Comparison of ENCODE assay signal across 8 cellular contexts in genomic region chr16:28326881-28327610, GRCh38. TPM values are rescaled to one million over a fixed set of nuclear protein-coding genes. Genes with fewer than 3 reads are reported as not detected.
DNase-seq lines count a peak whose midpoint lies in the region; ATAC-seq, FAIRE-seq and TF ChIP-seq lines count a peak whose summit lies in the region.

No MANE protein-coding gene starts in this region.

- H3K9me2 ChIP-seq in PC-3 (replicated peaks; ENCODE audit: low read length) = no peaks in the 10 kb centered on the region

- no peaks in the 10 kb centered on the region for H3K9me3 Mint-ChIP-seq in activated T-cell treated with anti-CD3 and anti-CD28 coated beads, Interleukin-2, amount 50 U/mL, for 72 hours

- no peak for FAIRE-seq in H54 (lab: Jason Lieb, UNC)
- FAIRE-seq in urothelium cell line (lab: Jason Lieb, UNC) = no peak

- H3K27me3 ChIP-seq in PC-3 (ENCODE audit: low read length) = no peaks in the 10 kb centered on the region
- no peaks in the 10 kb centered on the region for H3K27me3 ChIP-seq in trophoblast cell (ENCODE audit: insufficient read depth, low read length)

- H3K14ac ChIP-seq in trophoblast cell (ENCODE audit: low read length) = no peak overlapping the region

- H3K4me2 ChIP-seq in PC-3 (ENCODE audit: low read length) = no peak overlapping the region
- no peak overlapping the region for H3K4me2 ChIP-seq in trophoblast cell (ENCODE audit: low read length)

- H3K27ac Mint-ChIP-seq in activated T-cell treated with anti-CD3 and anti-CD28 coated beads, Interleukin-2, amount 50 U/mL, for 72 hours = no peak overlapping the region

- intact Hi-C loops in PC-3 (cut with micrococcal nuclease) = no loop called here

- no peak overlapping the region for H3K4ac ChIP-seq in trophoblast cell (ENCODE audit: low read depth, low read length)

- H3K9me3 ChIP-seq in PC-3 (ENCODE audit: low read length) = no peaks in the 10 kb centered on the region
- H3K9me3 ChIP-seq in trophoblast cell (ENCODE audit: insufficient read depth, low read depth, low read length) = peaks cover 1% of the 10 kb centered on the region

- H2AK5ac ChIP-seq in trophoblast cell (ENCODE audit: low read length) = no peak overlapping the region

- H3F3A ChIP-seq in PC-3 (ENCODE audit: low read length, unreplicated experiment) = no peaks in the 10 kb centered on the region

- peaks cover 8% of the 10 kb centered on the region for H3K4me1 Mint-ChIP-seq in activated T-cell treated with anti-CD3 and anti-CD28 coated beads, Interleukin-2, amount 50 U/mL, for 72 hours (ENCODE audit: low read depth)

- WGBS in trophoblast cell (ENCODE audit: extremely low coverage, insufficient coverage, insufficient read length) = no CpG with 5 or more reads among the region's 12 CpGs

- peaks cover 18% of the 10 kb centered on the region for H3K4me1 ChIP-seq in PC-3 (ENCODE audit: insufficient read depth, low read length)
- H3K4me1 ChIP-seq in trophoblast cell (ENCODE audit: control insufficient read depth in 1 of 2, insufficient read depth in 2 of 2, low read length in 2 of 2) = peaks cover 0 to 6% of the 10 kb centered on the region in 2 experiments

- H3K36me3 ChIP-seq in PC-3 (ENCODE audit: low read depth, low read length) (no peaks in the 10 kb centered on the region), trophoblast cell (ENCODE audit: control insufficient read depth in 1 of 2, insufficient read depth in 2 of 2, low read length in 2 of 2) (no peaks in the 10 kb centered on the region)

- H4K12ac ChIP-seq in trophoblast cell (ENCODE audit: low read depth, low read length) = no peak overlapping the region

- no peaks in the 10 kb centered on the region for H4K20me1 ChIP-seq in PC-3 (ENCODE audit: low read length)

- no peak overlapping the region for H4K8ac ChIP-seq in trophoblast cell (ENCODE audit: low read depth, low read length)

- BruUV-seq in PC-3 (replicated peaks; lab: Mats Ljungman, UMichigan) = no TSS peak

- H3K27ac ChIP-seq in PC-3 (ENCODE audit: low read length) = no peak overlapping the region
- no peak overlapping the region for H3K27ac ChIP-seq in trophoblast cell (ENCODE audit: low read depth, low read length)

- TF ChIP-seq CTCF in PC-3 (conservative IDR thresholded peaks at IDR 0.05; ENCODE audit: low read depth, low read length) (peak; percentile 59), fibroblast of villous mesenchyme (IDR thresholded peaks at IDR 0.05; ENCODE audit: insufficient read depth, low read depth, low read length) (peak; percentile 87)

- no peak overlapping the region for H3K9ac ChIP-seq in PC-3 (ENCODE audit: low read length)
- H3K9ac ChIP-seq in trophoblast cell (ENCODE audit: low read length) = no peak overlapping the region

- no peak overlapping the region for H3K4me3 ChIP-seq in PC-3 (ENCODE audit: low read length)
- no peak overlapping the region for H3K4me3 ChIP-seq in fibroblast of villous mesenchyme (ENCODE audit: low read depth, low read length)
- H3K4me3 ChIP-seq in trophoblast cell (ENCODE audit: low read depth, low read length) = no peak overlapping the region

- H3K79me1 ChIP-seq in trophoblast cell (ENCODE audit: low read length) = peaks cover 2% of the 10 kb centered on the region

- no peak for ATAC-seq in PC-3
- ATAC-seq in activated T-cell treated with anti-CD3 and anti-CD28 coated beads, Interleukin-2, amount 50 U/mL, for 72 hours (replicated peaks in 1 of 2) = peak; percentile 83
- ATAC-seq in HG02610 (IDR thresholded peaks at IDR 0.05; ENCODE audit: unreplicated experiment) = no peak

- no peak for TF ChIP-seq POLR2A in H54 (IDR thresholded peaks at IDR 0.05; ENCODE audit: low read depth, low read length)

- H4K91ac ChIP-seq in trophoblast cell (ENCODE audit: low read depth, low read length) = no peak overlapping the region

- no peak overlapping the region for H2BK5ac ChIP-seq in trophoblast cell (ENCODE audit: low read depth, low read length, poor library complexity)

- H3K23ac ChIP-seq in trophoblast cell (ENCODE audit: low read length) = no peak overlapping the region

- POLR2A ChIA-PET in PC-3 (lab: Charles Lee; ENCODE audit: unreplicated experiment) = no interaction called here

- H3K18ac ChIP-seq in trophoblast cell (ENCODE audit: low read length) = no peak overlapping the region

- CTCF ChIA-PET in PC-3 (lab: Charles Lee) = no interaction called here

- H3K27me3 Mint-ChIP-seq in activated T-cell treated with anti-CD3 and anti-CD28 coated beads, Interleukin-2, amount 50 U/mL, for 72 hours (ENCODE audit: low read depth) = no peaks in the 10 kb centered on the region

- H3K36me3 Mint-ChIP-seq in activated T-cell treated with anti-CD3 and anti-CD28 coated beads, Interleukin-2, amount 50 U/mL, for 72 hours (ENCODE audit: insufficient read depth in 2 of 2) = no peaks in the 10 kb centered on the region

- H3K4me3 Mint-ChIP-seq in activated T-cell treated with anti-CD3 and anti-CD28 coated beads, Interleukin-2, amount 50 U/mL, for 72 hours = no peak overlapping the region

- no peak overlapping the region for H2BK120ac ChIP-seq in trophoblast cell (ENCODE audit: insufficient read depth, low read length, poor library complexity)

- no peaks in the 10 kb centered on the region for H3K79me2 ChIP-seq in PC-3 (ENCODE audit: low read length)
- no peaks in the 10 kb centered on the region for H3K79me2 ChIP-seq in trophoblast cell (ENCODE audit: control insufficient read depth, insufficient read depth, low read length, poor library complexity)

- H2AFZ ChIP-seq in PC-3 (ENCODE audit: low read length) (no peak overlapping the region), trophoblast cell (ENCODE audit: insufficient read depth, low read length, poor library complexity) (no peak overlapping the region)

- no peak overlapping the region for H2BK12ac ChIP-seq in trophoblast cell (ENCODE audit: low read length)

- DNase-seq in AML-193 (lab: John Stamatoyannopoulos, UW) (peak; percentile 35 to 49), H54 (ENCODE audit: insufficient read length, low spot score) (peak; percentile 78), PC-3 (peak; percentile 33), fibroblast of villous mesenchyme (ENCODE audit: low read depth) (peak; percentile 46), trophoblast cell (peak; percentile 69 to 80), urothelium cell line (ENCODE audit: low spot score) (peak; percentile 61)
- peak; percentile 76 for DNase-seq in activated T-cell treated with anti-CD3 and anti-CD28 coated beads, Interleukin-2, amount 50 U/mL, for 72 hours

RNA-seq across cellular contexts. Expression of gene SBK1, which starts 34.7 kb away (rescaled TPM):
- 0.95 and 1.5 TPM in 2 replicates for total RNA-seq in PC-3 (2014; rRNA removed)
- 1 to 10 TPM; 6.2 to 7.0 TPM for total RNA-seq in activated T-cell treated with anti-CD3 and anti-CD28 coated beads, Interleukin-2, amount 50 U/mL, for 72 hours
- under 0.01 TPM in 1 of 2 replicates, not detected in the other for total RNA-seq in fibroblast of villous mesenchyme
- 21.5 and 21.8 TPM in 2 replicates for polyA plus RNA-seq in trophoblast cell (2013)

RNA-seq across cellular contexts. Expression of gene NPIPB6, which starts 36.3 kb away (rescaled TPM):
- total RNA-seq in PC-3 (2014; rRNA removed) = 0.17 and 2.5 TPM in 2 replicates
- 1 to 10 TPM; 2.9 to 3.9 TPM for total RNA-seq in activated T-cell treated with anti-CD3 and anti-CD28 coated beads, Interleukin-2, amount 50 U/mL, for 72 hours
- total RNA-seq in fibroblast of villous mesenchyme = not detected in 2 replicates
- polyA plus RNA-seq in trophoblast cell (2013) = 2.8 and 3.8 TPM in 2 replicates

Comparison
In these comparisons a context has a peak if more than half of its experiments do, and no peak if none do; other contexts are left out.
1. ATAC-seq: peak in activated T-cell treated with anti-CD3 and anti-CD28 coated beads, Interleukin-2, amount 50 U/mL, for 72 hours (2 of 2); none in PC-3 (single experiment) and HG02610 (single experiment).
2. Peak in every context shown above with its lines, with median percentiles within 50 percentile points of each other: DNase-seq.